16 cellular contexts compared by ENCODE assay signal in the genomic region with DNA sequence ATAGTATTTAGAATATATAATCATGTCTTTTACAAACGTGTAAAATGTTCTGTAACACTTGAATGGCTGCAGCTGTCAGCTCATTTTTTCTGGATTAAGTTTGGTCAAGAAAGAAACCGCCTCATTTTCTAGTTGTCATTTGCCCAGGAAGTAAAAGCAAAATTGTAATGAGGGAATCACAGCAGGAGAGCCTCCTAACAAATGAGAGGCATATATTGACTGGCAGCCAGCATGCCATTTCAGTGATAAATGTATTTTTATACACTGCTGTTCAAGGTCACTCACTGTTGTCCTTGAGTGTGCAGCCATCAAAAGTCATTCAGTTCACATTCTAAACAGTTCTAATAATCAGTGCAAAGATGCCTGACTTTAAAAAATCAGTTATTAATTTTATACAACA.
A peak's percentile ranks its signal among the peaks of the same experiment; 100 is the strongest.
DNase-seq lines count a peak whose midpoint lies in the region; ATAC-seq and TF ChIP-seq lines count a peak whose summit lies in the region.
"Had no signal": no experiment of that assay in that cellular context is flagged by ENCODE, and none has a peak within 500 bp of the region (broad histone marks: within the 10 kb centered on the region; RNA-seq: fewer than 3 reads in every experiment).

No MANE protein-coding gene starts in this region.

- DNase-seq in COR-L47 (lab: John Stamatoyannopoulos, UW) (peak; percentile 65), HEK293T (ENCODE audit: extremely low spot score) (no peak), NCI-H2227 treated with DMSO at 0.1 percent for 48 hours (lab: John Stamatoyannopoulos, UW) (peak; percentile 26), heart right ventricle (peak in 1 of 2 donors; percentile 22), NCI-H226 (no peak), SKM-1 treated with dmso at 0.1 percent for 144 hours (lab: John Stamatoyannopoulos, UW; ENCODE audit: unreplicated experiment) (no peak), NCI-H187 (lab: John Stamatoyannopoulos, UW) (no peak)
- DNase-seq: activated CD4-positive, alpha-beta T cell treated with anti-CD3 and anti-CD28 coated beads, Interleukin-2, amount 50 U/mL, for 48 hours; activated T-cell treated with anti-CD3 and anti-CD28 coated beads, Interleukin-2, amount 50 U/mL, for 48 hours; adrenal gland; AML-193; Kasumi-1; nephron progenitor cell; substantia nigra; SW 1271 had no signal

- H3K27me3 ChIP-seq in heart right ventricle = no peaks in the 10 kb centered on the region
- H3K27me3 ChIP-seq: adrenal gland had no signal

- no peaks in the 10 kb centered on the region for H3K9me3 ChIP-seq in heart right ventricle
- H3K9me3 ChIP-seq: adrenal gland had no signal

- peaks cover 0 to 57% (median 12%) of the 10 kb centered on the region in 9 donors for H3K4me1 ChIP-seq in heart right ventricle

- ATAC-seq in heart right ventricle (peak in 6 of 8 donors; percentile 52 to 91 (median 82)), HG02759 (IDR thresholded peaks at IDR 0.05; ENCODE audit: unreplicated experiment) (no peak)

- intact Hi-C loops in heart right ventricle (cut with DNase I) = no loop called here

- no peaks in the 10 kb centered on the region for H3K36me3 ChIP-seq in heart right ventricle
- H3K36me3 ChIP-seq: adrenal gland had no signal

- POLR2A ChIA-PET in HEK293T (lab: Yijun Ruan, JAX) = no interaction called here

- H3K27ac ChIP-seq in heart right ventricle = peak overlapping the region in 7 of 10 donors; percentile 1 to 46 (median 18)
- H3K27ac ChIP-seq: adrenal gland had no signal

- TF ChIP-seq CTCF in heart right ventricle (IDR thresholded peaks at IDR 0.05) = no peak

- 39 to 44% methylated on average over 2 of the region's 2 CpGs for WGBS in heart right ventricle, 2 donors

- CTCF ChIA-PET in HEK293T (lab: Yijun Ruan, JAX) = no interaction called here

- no peak overlapping the region for H3K4me3 ChIP-seq in heart right ventricle
- H3K4me3 ChIP-seq: adrenal gland had no signal

TF ChIP-seq in HEK293T, 16 proteins besides CTCF, POLR2A, EP300 and RAD21:
- TF ChIP-seq FOXK2 (IDR thresholded peaks at IDR 0.05) = no peak
- TF ChIP-seq, protein P1, sequence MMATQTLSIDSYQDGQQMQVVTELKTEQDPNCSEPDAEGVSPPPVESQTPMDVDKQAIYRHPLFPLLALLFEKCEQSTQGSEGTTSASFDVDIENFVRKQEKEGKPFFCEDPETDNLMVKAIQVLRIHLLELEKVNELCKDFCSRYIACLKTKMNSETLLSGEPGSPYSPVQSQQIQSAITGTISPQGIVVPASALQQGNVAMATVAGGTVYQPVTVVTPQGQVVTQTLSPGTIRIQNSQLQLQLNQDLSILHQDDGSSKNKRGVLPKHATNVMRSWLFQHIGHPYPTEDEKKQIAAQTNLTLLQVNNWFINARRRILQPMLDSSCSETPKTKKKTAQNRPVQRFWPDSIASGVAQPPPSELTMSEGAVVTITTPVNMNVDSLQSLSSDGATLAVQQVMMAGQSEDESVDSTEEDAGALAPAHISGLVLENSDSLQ (IDR thresholded peaks at IDR 0.05) = peak; percentile 84

Comparison
In these comparisons a context has a peak if more than half of its experiments do, and no peak if none do; other contexts are left out.
1. DNase-seq: peak in COR-L47 (single experiment) and NCI-H2227 treated with DMSO at 0.1 percent for 48 hours (single experiment); none in HEK293T (single experiment), NCI-H226 (single experiment), SKM-1 treated with dmso at 0.1 percent for 144 hours (single experiment) and NCI-H187 (0 of 2).